In genomic region chr2:20677301-20678176, GRCh38 we compare ENCODE assay signal across 11 cellular contexts. TPM values are rescaled to one million over a fixed set of nuclear protein-coding genes. Genes with fewer than 3 reads are reported as not detected.
DNase-seq lines count a peak whose midpoint lies in the region; ATAC-seq, FAIRE-seq and TF ChIP-seq lines count a peak whose summit lies in the region.
"Had no signal": no experiment of that assay in that cellular context is flagged by ENCODE, and none has a peak within 500 bp of the region (broad histone marks: within the 10 kb centered on the region; RNA-seq: fewer than 3 reads in every experiment).

No MANE protein-coding gene starts in this region.

- TF ChIP-seq EP300 in K562 (IDR thresholded peaks at IDR 0.05; ENCODE audit: low read length) = no peak
- TF ChIP-seq EP300 in ovary (IDR thresholded peaks at IDR 0.05) = no peak

- peaks cover 3% of the 10 kb centered on the region for H3K4me1 Mint-ChIP-seq in activated naive CD8-positive, alpha-beta T cell treated with anti-CD3 and anti-CD28 coated beads for 36 hours

- CTCF ChIA-PET in K562 (lab: Yijun Ruan, JAX; ENCODE audit: low intra/inter-chr PET ratio) = interaction anchor here (2.1 kb wide), 1 partner anchor 16 kb away, joined by 6 read pairs; no protein-coding TSS in a partner anchor

- no peaks in the 10 kb centered on the region for H3K9me3 Mint-ChIP-seq in activated naive CD8-positive, alpha-beta T cell treated with anti-CD3 and anti-CD28 coated beads for 36 hours

- ATAC-seq in GM19351 (IDR thresholded peaks at IDR 0.05; ENCODE audit: unreplicated experiment) (peak; percentile 49), HG03095 (IDR thresholded peaks at IDR 0.05; ENCODE audit: unreplicated experiment) (peak; percentile 34), K562 (peak; percentile 44)

- WGBS in K562 (ENCODE audit: insufficient coverage, low coverage, missing lambda C conversion rate) = 62% methylated on average over 15 of the region's 15 CpGs
- WGBS in ovary, 3 donors = 70 to 76% (median 72%) methylated on average over 15 of the region's 15 CpGs

- BruUV-seq in K562 (replicated peaks; lab: Mats Ljungman, UMichigan) = no TSS peak

- no peak overlapping the region for H3K9ac ChIP-seq in BLaER1
- no peak overlapping the region for H3K9ac ChIP-seq in K562 (ENCODE audit: insufficient read depth in 1 of 2, low read depth in 2 of 2, low read length in 2 of 2)
- H3K9ac ChIP-seq in colonic mucosa (ENCODE audit: low read depth in 2 of 2, low read length in 2 of 2) = no peak overlapping the region

- peak in 2 of 3 experiments; percentile 33 to 49; a peak in 2 of 6 replicates for TF ChIP-seq CTCF in K562 (IDR thresholded peaks at IDR 0.05 in 2 of 3, conservative IDR thresholded peaks at IDR 0.05 in 1 of 3; ENCODE audit: insufficient read depth in 2 of 3, low read depth in 1 of 3, low read length in 3 of 3)
- no peak for TF ChIP-seq CTCF in coronary artery (IDR thresholded peaks at IDR 0.05)
- TF ChIP-seq CTCF in colonic mucosa (IDR thresholded peaks at IDR 0.05) = no peak
- TF ChIP-seq CTCF in ovary (IDR thresholded peaks at IDR 0.05) = no peak

- in situ Hi-C loops in K562 (cut with MboI) = no loop called here

- POLR2A ChIA-PET in K562 (lab: Yijun Ruan, JAX) = interaction anchor here (1.6 kb wide), 1 partner anchor 8 kb away, joined by 5 read pairs; no protein-coding TSS in a partner anchor

- H3K36me3 Mint-ChIP-seq in activated naive CD8-positive, alpha-beta T cell treated with anti-CD3 and anti-CD28 coated beads for 36 hours = no peaks in the 10 kb centered on the region

- H3K4me3 ChIP-seq in BLaER1 = no peak overlapping the region
- H3K4me3 ChIP-seq in K562 = no peak overlapping the region
- H3K4me3 ChIP-seq in coronary artery = no peak overlapping the region
- no peak overlapping the region for H3K4me3 ChIP-seq in colonic mucosa
- no peak overlapping the region for H3K4me3 ChIP-seq in ovary

- no peaks in the 10 kb centered on the region for H3K9me1 ChIP-seq in K562 (ENCODE audit: control insufficient read depth, insufficient read depth, low read length)

- H3K4me2 ChIP-seq in BLaER1 (peak overlapping the region; percentile 79), K562 (ENCODE audit: insufficient read depth, low read length) (no peak overlapping the region)

- H3K79me2 ChIP-seq in K562 (ENCODE audit: control insufficient read depth, insufficient read depth, low read length) = no peaks in the 10 kb centered on the region

- H3K9me3 ChIP-seq in BLaER1 (no peaks in the 10 kb centered on the region), K562 (replicated peaks; ENCODE audit: control insufficient read depth, insufficient read depth, low read depth, low read length) (no peaks in the 10 kb centered on the region), colonic mucosa (no peaks in the 10 kb centered on the region), ovary (no peaks in the 10 kb centered on the region)

- H3K4me3 Mint-ChIP-seq in activated naive CD8-positive, alpha-beta T cell treated with anti-CD3 and anti-CD28 coated beads for 36 hours = no peak overlapping the region
- H3K4me3 Mint-ChIP-seq: brain had no signal

- H3K27me3 ChIP-seq in BLaER1 (peaks cover 4% of the 10 kb centered on the region; the same call in 1 of the 2 replicates), K562 (ENCODE audit: control insufficient read depth in 2 of 2, insufficient read depth in 2 of 2, low read length in 2 of 2) (peaks cover 5 to 20% of the 10 kb centered on the region in 2 experiments), colonic mucosa (peaks cover 16% of the 10 kb centered on the region), ovary (no peaks in the 10 kb centered on the region)

- FAIRE-seq in K562 (lab: Jason Lieb, UNC) = no peak

- no peak overlapping the region for H3K27ac ChIP-seq in BLaER1
- no peak overlapping the region for H3K27ac ChIP-seq in K562 (ENCODE audit: extremely low read depth, low read depth, low read length)
- H3K27ac ChIP-seq in coronary artery = no peak overlapping the region
- H3K27ac ChIP-seq in colonic mucosa = no peak overlapping the region
- no peak overlapping the region for H3K27ac ChIP-seq in ovary

- H3K4me1 ChIP-seq in BLaER1 (peaks cover 37% of the 10 kb centered on the region), K562 (replicated peaks in 1 of 2; ENCODE audit: control insufficient read depth in 2 of 2, insufficient read depth in 2 of 2, low read length in 2 of 2) (peaks cover 0 to 3% of the 10 kb centered on the region in 2 experiments; a peak in 1 of 5 replicates), colonic mucosa (peaks cover 7% of the 10 kb centered on the region), ovary (ENCODE audit: insufficient read depth) (no peaks in the 10 kb centered on the region)

- H2AFZ ChIP-seq in K562 (ENCODE audit: low read depth, low read length) = no peak overlapping the region

- no peak overlapping the region for H3K27ac Mint-ChIP-seq in activated naive CD8-positive, alpha-beta T cell treated with anti-CD3 and anti-CD28 coated beads for 36 hours

- DNase-seq in K562 (ENCODE audit: extremely low read depth in 1 of 4, low spot score in 3 of 4) = no peak
- no peak for DNase-seq in coronary artery (ENCODE audit: low spot score)
- no peak for DNase-seq in colonic mucosa
- DNase-seq in ovary = no peak
- DNase-seq in activated naive CD8-positive, alpha-beta T cell treated with anti-CD3 and anti-CD28 coated beads for 36 hours = no peak
- DNase-seq: IMR-90, T-helper 2 cell had no signal

- intact Hi-C loops in K562 (cut with micrococcal nuclease) (no loop called here), colonic mucosa (cut with DNase I) (no loop called here), ovary (cut with DNase I) (no loop called here)

- TF ChIP-seq RAD21 in K562 (CRISPR knock-in tag; conservative IDR thresholded peaks at IDR 0.05 in 1 of 2, IDR thresholded peaks at IDR 0.05 in 1 of 2) = no peak

- H3K36me3 ChIP-seq in BLaER1 = peaks cover 22% of the 10 kb centered on the region
- H3K36me3 ChIP-seq in K562 (ENCODE audit: control insufficient read depth, insufficient read depth, low read length) = peaks cover 5% of the 10 kb centered on the region; the same call in 1 of the 3 replicates
- H3K36me3 ChIP-seq in colonic mucosa = no peaks in the 10 kb centered on the region
- H3K36me3 ChIP-seq in ovary = no peaks in the 10 kb centered on the region

- peaks cover 27% of the 10 kb centered on the region for H4K20me1 ChIP-seq in BLaER1
- H4K20me1 ChIP-seq in K562 (replicated peaks; ENCODE audit: control insufficient read depth, insufficient read depth, low read length) = no peaks in the 10 kb centered on the region; the same call in none of the 2 replicates

- H3K27me3 Mint-ChIP-seq in activated naive CD8-positive, alpha-beta T cell treated with anti-CD3 and anti-CD28 coated beads for 36 hours = peaks cover 15% of the 10 kb centered on the region

- TF ChIP-seq POLR2A in K562 (conservative IDR thresholded peaks at IDR 0.05) (no peak), ovary (IDR thresholded peaks at IDR 0.05) (no peak)

TF ChIP-seq in K562, 482 proteins besides CTCF, POLR2A, EP300 and RAD21 (continues in another document):
- no peak for TF ChIP-seq MAFF (IDR thresholded peaks at IDR 0.05; ENCODE audit: low read length)
- TF ChIP-seq SMAD3 (CRISPR knock-in tag; conservative IDR thresholded peaks at IDR 0.05) = no peak

RNA-seq across cellular contexts. Expression of gene GDF7, which starts 10.6 kb away (rescaled TPM):
- not detected in 2 replicates for total RNA-seq in K562 (2011; cell fraction: chromatin; rRNA removed; ENCODE audit: low replicate concordance)
- not detected in 2 replicates for total RNA-seq in K562 (2011; cell fraction: nucleolus; rRNA removed)
- total RNA-seq in K562 (2011; cell fraction: nucleoplasm; rRNA removed) = not detected in 2 replicates
- total RNA-seq in K562 (2014; rRNA removed) = not detected in 2 replicates
- not detected in 2 replicates for total RNA-seq in K562 (2014; rRNA removed; fragmentation: Illumina TruSeq; extraction: Trizol)
- total RNA-seq in K562 (2015; rRNA removed; fragmentation: Illumina TruSeq; extraction: Trizol) = not detected in 2 replicates
- total RNA-seq in K562 (2021) = not detected in 2 replicates
- 0.01 TPM in 1 of 2 replicates, not detected in the other for polyA plus RNA-seq in K562 (2011; rRNA removed)
- polyA plus RNA-seq in K562 (2011; cell fraction: cytosol; rRNA removed) = 0.01 TPM in 1 of 2 replicates, not detected in the other
- 0.06 TPM in 1 of 2 replicates, not detected in the other for polyA plus RNA-seq in K562 (2011; cell fraction: nucleus; rRNA removed)
- polyA plus RNA-seq in K562 (2012) = 0.04 and 0.11 TPM in 2 replicates
- polyA plus RNA-seq in K562 (2014; fragmentation: Illumina TruSeq; extraction: Trizol) = not detected in 2 replicates
- polyA plus RNA-seq in K562 (2014; fragmentation: Nextera tagmentation; extraction: Ambion mirVana) = under 1 TPM; 0.01 TPM
- polyA plus RNA-seq in K562 (2014; rRNA removed) = 0.01 TPM in 1 of 2 replicates, not detected in the other
- under 0.01 and 0.03 TPM in 2 replicates for polyA minus RNA-seq in K562 (2011; rRNA and poly(A)+ RNA removed)
- 0.09 TPM in 1 of 2 replicates, not detected in the other for polyA minus RNA-seq in K562 (2011; cell fraction: cytosol; rRNA and poly(A)+ RNA removed)
- polyA minus RNA-seq in K562 (2011; cell fraction: nucleus; rRNA and poly(A)+ RNA removed) = under 0.01 TPM in 1 of 2 replicates, not detected in the other
- under 1 TPM; 0.05 to 0.11 TPM for total RNA-seq in colonic mucosa
- total RNA-seq in ovary = 1 to 10 TPM in 1 of 7 donors, under 1 TPM in 6; 0.11 to 1.7 (median 0.48) TPM
- polyA plus RNA-seq in ovary = under 1 TPM; 0.21 to 0.83 TPM
- total RNA-seq in activated naive CD8-positive, alpha-beta T cell treated with anti-CD3 and anti-CD28 coated beads for 36 hours = not detected

RNA-seq across cellular contexts. Expression of gene HS1BP3, which starts 26.6 kb away (rescaled TPM):
- 4.8 and 13.7 TPM in 2 replicates for total RNA-seq in K562 (2011; cell fraction: chromatin; rRNA removed; ENCODE audit: low replicate concordance)
- total RNA-seq in K562 (2011; cell fraction: nucleolus; rRNA removed) = 6.7 and 9.2 TPM in 2 replicates
- 8.7 and 9.6 TPM in 2 replicates for total RNA-seq in K562 (2011; cell fraction: nucleoplasm; rRNA removed)
- 6.5 and 6.7 TPM in 2 replicates for total RNA-seq in K562 (2014; rRNA removed)
- total RNA-seq in K562 (2014; rRNA removed; fragmentation: Illumina TruSeq; extraction: Trizol) = 2.0 and 3.5 TPM in 2 replicates
- total RNA-seq in K562 (2015; rRNA removed; fragmentation: Illumina TruSeq; extraction: Trizol) = 7.6 and 8.3 TPM in 2 replicates
- 7.4 and 7.5 TPM in 2 replicates for total RNA-seq in K562 (2021)
- 3.0 and 6.5 TPM in 2 replicates for polyA plus RNA-seq in K562 (2011; rRNA removed)
- polyA plus RNA-seq in K562 (2011; cell fraction: cytosol; rRNA removed) = 3.3 and 4.1 TPM in 2 replicates
- 8.2 and 10.8 TPM in 2 replicates for polyA plus RNA-seq in K562 (2011; cell fraction: nucleus; rRNA removed)
- polyA plus RNA-seq in K562 (2012) = 7.9 and 28.0 TPM in 2 replicates
- polyA plus RNA-seq in K562 (2014; fragmentation: Illumina TruSeq; extraction: Trizol) = 5.9 and 6.9 TPM in 2 replicates
- under 1 TPM; 0.41 to 0.63 TPM for polyA plus RNA-seq in K562 (2014; fragmentation: Nextera tagmentation; extraction: Ambion mirVana)
- 5.9 and 6.2 TPM in 2 replicates for polyA plus RNA-seq in K562 (2014; rRNA removed)
- polyA minus RNA-seq in K562 (2011; rRNA and poly(A)+ RNA removed) = 2.3 and 5.2 TPM in 2 replicates
- 2.2 and 6.9 TPM in 2 replicates for polyA minus RNA-seq in K562 (2011; cell fraction: cytosol; rRNA and poly(A)+ RNA removed)
- polyA minus RNA-seq in K562 (2011; cell fraction: nucleus; rRNA and poly(A)+ RNA removed) = 9.1 and 9.4 TPM in 2 replicates
- total RNA-seq in colonic mucosa = 10 to 100 TPM; 21.2 to 21.5 TPM
- 10 to 100 TPM; 12.8 to 24.4 (median 22.4) TPM for total RNA-seq in ovary
- 10 to 100 TPM; 12.0 to 22.2 TPM for polyA plus RNA-seq in ovary
- total RNA-seq in activated naive CD8-positive, alpha-beta T cell treated with anti-CD3 and anti-CD28 coated beads for 36 hours = 1 to 10 TPM; 5.9 to 6.0 TPM

Comparison
In these comparisons a context has a peak if more than half of its experiments do, and no peak if none do; other contexts are left out.
1. CTCF ChIP-seq: peak in K562 (2 of 3); none in coronary artery (single experiment), colonic mucosa (single experiment) and ovary (0 of 3).
2. Peak in every context shown above with its lines, with median percentiles within 50 percentile points of each other: ATAC-seq.